8 cellular contexts compared by ENCODE assay signal in genomic region chr3:100047455-100048141, GRCh38.
A peak's percentile ranks its signal among the peaks of the same experiment; 100 is the strongest.
DNase-seq lines count a peak whose midpoint lies in the region; ATAC-seq and TF ChIP-seq lines count a peak whose summit lies in the region.

No MANE protein-coding gene starts in this region.

- peak overlapping the region in 1 of 4 donors; percentile 39 for H3K4me3 Mint-ChIP-seq in CD4-positive, CD25-positive, alpha-beta regulatory T cell

- no peak overlapping the region for H3K27ac ChIP-seq in CD4-positive, CD25-positive, alpha-beta regulatory T cell (ENCODE audit: insufficient read depth, low read length, poor library complexity, severe bottlenecking)
- H3K27ac ChIP-seq in fibroblast of lung (ENCODE audit: insufficient read depth, low read length) (peak overlapping the region; percentile 55), gastrocnemius medialis (peak overlapping the region; percentile 87 to 94 (median 88))

- no peak overlapping the region for H2AFZ ChIP-seq in fibroblast of lung (ENCODE audit: low read length)

- TF ChIP-seq POLR2A in gastrocnemius medialis (IDR thresholded peaks at IDR 0.05) (peak in 1 of 2 donors; percentile 35), erythroblast (IDR thresholded peaks at IDR 0.05; ENCODE audit: low read length) (no peak)

- no peaks in the 10 kb centered on the region for H4K20me1 ChIP-seq in fibroblast of lung (ENCODE audit: control insufficient read depth, extremely low read depth, insufficient read depth, low read length)

- no peaks in the 10 kb centered on the region for H3K27me3 Mint-ChIP-seq in CD4-positive, CD25-positive, alpha-beta regulatory T cell

- no peak overlapping the region for H3K9ac ChIP-seq in fibroblast of lung (ENCODE audit: insufficient read depth, low read length)

- TF ChIP-seq CTCF in fibroblast of lung (conservative IDR thresholded peaks at IDR 0.05 in 1 of 2, IDR thresholded peaks at IDR 0.05 in 1 of 2; ENCODE audit: low read depth in 1 of 2, low read length in 2 of 2) = no peak
- no peak for TF ChIP-seq CTCF in gastrocnemius medialis (IDR thresholded peaks at IDR 0.05 in 4 of 5, conservative IDR thresholded peaks at IDR 0.05 in 1 of 5)

- H3K4me1 ChIP-seq in CD4-positive, CD25-positive, alpha-beta regulatory T cell (ENCODE audit: control insufficient read depth, insufficient read depth, low read length, poor library complexity, severe bottlenecking) = no peaks in the 10 kb centered on the region
- H3K4me1 ChIP-seq in fibroblast of lung (ENCODE audit: control insufficient read depth, extremely low read depth, insufficient read depth, low read length) (peaks cover 36% of the 10 kb centered on the region), gastrocnemius medialis (peaks cover 59 to 64% of the 10 kb centered on the region in 2 donors)

- no peaks in the 10 kb centered on the region for H3K9me3 ChIP-seq in CD4-positive, CD25-positive, alpha-beta regulatory T cell (ENCODE audit: control insufficient read depth in 2 of 2, low read length in 2 of 2)
- no peaks in the 10 kb centered on the region for H3K9me3 ChIP-seq in fibroblast of lung (ENCODE audit: control insufficient read depth, insufficient read depth, low read depth, low read length)
- no peaks in the 10 kb centered on the region for H3K9me3 ChIP-seq in gastrocnemius medialis

- H3K27ac Mint-ChIP-seq in CD4-positive, CD25-positive, alpha-beta regulatory T cell = no peak overlapping the region

- no peaks in the 10 kb centered on the region for H3K27me3 ChIP-seq in CD4-positive, CD25-positive, alpha-beta regulatory T cell (ENCODE audit: control insufficient read depth, insufficient read depth, low read length)
- H3K27me3 ChIP-seq in fibroblast of lung (ENCODE audit: control insufficient read depth, insufficient read depth, low read length) (no peaks in the 10 kb centered on the region), gastrocnemius medialis (no peaks in the 10 kb centered on the region)

- H3K36me3 ChIP-seq in CD4-positive, CD25-positive, alpha-beta regulatory T cell (ENCODE audit: control insufficient read depth, insufficient read depth, low read length) = no peaks in the 10 kb centered on the region
- H3K36me3 ChIP-seq in fibroblast of lung (ENCODE audit: control insufficient read depth, insufficient read depth, low read length) (no peaks in the 10 kb centered on the region), gastrocnemius medialis (no peaks in the 10 kb centered on the region)

- ATAC-seq in CD4-positive, CD25-positive, alpha-beta regulatory T cell (ENCODE audit: low read depth in 2 of 2) = peak; percentile 42 to 56
- ATAC-seq in GM19043 (IDR thresholded peaks at IDR 0.05; ENCODE audit: low read depth, unreplicated experiment) (peak; percentile 70), HG03108 (IDR thresholded peaks at IDR 0.05; ENCODE audit: unreplicated experiment) (peak; percentile 80), gastrocnemius medialis (peak; percentile 90 to 92)

- intact Hi-C loops in gastrocnemius medialis (cut with DNase I; ENCODE audit: low total_unique reads) = loop anchor here (5.0 kb wide), 1 partner anchor 170 kb away; no protein-coding TSS in a partner anchor

- H3K4me2 ChIP-seq in fibroblast of lung (ENCODE audit: extremely low read depth, insufficient read depth, low read length) = peak overlapping the region; percentile 51

- no peaks in the 10 kb centered on the region for H3K9me3 Mint-ChIP-seq in CD4-positive, CD25-positive, alpha-beta regulatory T cell

- H3K79me2 ChIP-seq in fibroblast of lung (ENCODE audit: control insufficient read depth, insufficient read depth, low read length) = no peaks in the 10 kb centered on the region

- peaks cover 0 to 13% (median 10%) of the 10 kb centered on the region in 4 donors for H3K4me1 Mint-ChIP-seq in CD4-positive, CD25-positive, alpha-beta regulatory T cell

- H3K36me3 Mint-ChIP-seq in CD4-positive, CD25-positive, alpha-beta regulatory T cell = no peaks in the 10 kb centered on the region

- peak in 1 of 3 donors; percentile 24 for DNase-seq in CD4-positive, CD25-positive, alpha-beta regulatory T cell
- DNase-seq in RPMI8226 (peak; percentile 75), fibroblast of lung (ENCODE audit: low read depth in 2 of 2) (peak; percentile 84 to 99), gastrocnemius medialis (peak; percentile 35 to 40), erythroblast (lab: John Stamatoyannopoulos, UW) (no peak), cerebellar cortex (ENCODE audit: low spot score) (no peak)

- no peak overlapping the region for H3K4me3 ChIP-seq in CD4-positive, CD25-positive, alpha-beta regulatory T cell (ENCODE audit: low read depth, low read length)
- H3K4me3 ChIP-seq in fibroblast of lung (replicated peaks in 1 of 4; ENCODE audit: control extremely low read depth in 1 of 4, insufficient read depth in 1 of 4, low read depth in 3 of 4, low read length in 4 of 4) = no peak overlapping the region
- H3K4me3 ChIP-seq in gastrocnemius medialis = peak overlapping the region; percentile 24 to 39 (median 32)

- in situ Hi-C loops in gastrocnemius medialis (cut with MboI; ENCODE audit: low sequenced_read_pairs in 4 of 4) = no loop called here

Comparison
In these comparisons a context has a peak if more than half of its experiments do, and no peak if none do; other contexts are left out.
1. DNase-seq: peak in RPMI8226 (single experiment), fibroblast of lung (2 of 2) and gastrocnemius medialis (2 of 2); none in erythroblast (0 of 2) and cerebellar cortex (single experiment).
2. H3K4me3 ChIP-seq: peak in gastrocnemius medialis (4 of 4); none in CD4-positive, CD25-positive, alpha-beta regulatory T cell (single experiment) and fibroblast of lung (0 of 4).
3. Peak in every context shown above with its lines, with median percentiles within 50 percentile points of each other: ATAC-seq.